ENCODE assay signal across 1 cellular context in the genomic region with DNA sequence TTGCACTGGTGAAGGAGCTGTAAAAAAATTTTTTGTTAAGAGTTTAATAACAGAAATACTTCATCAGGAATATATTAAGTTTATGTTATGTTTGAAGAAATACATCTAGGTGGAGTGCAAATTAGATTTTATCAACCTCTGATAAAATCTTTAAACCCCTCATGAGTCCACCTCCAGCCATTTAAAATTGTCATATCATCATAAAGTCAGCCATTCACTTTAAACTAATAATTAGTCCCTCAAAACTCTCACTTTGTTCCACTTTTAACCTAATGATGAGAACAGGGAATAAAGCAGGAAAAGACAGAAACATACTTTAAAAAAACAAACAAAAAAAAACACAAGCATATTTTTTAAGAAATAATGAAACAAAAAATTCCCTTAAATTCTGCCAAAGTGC.
TF ChIP-seq lines count a peak whose summit lies in the region.

No MANE protein-coding gene starts in this region.

TF ChIP-seq in SK-N-SH, 30 proteins besides CTCF, POLR2A, EP300 and RAD21:
- TF ChIP-seq TCF12 (IDR thresholded peaks at IDR 0.05) (no peak), FOXJ3 (CRISPR knock-in tag; IDR thresholded peaks at IDR 0.05) (no peak), SMC3 (IDR thresholded peaks at IDR 0.05; ENCODE audit: low read depth, low read length) (no peak), EZH2phosphoT487 (IDR thresholded peaks at IDR 0.05; ENCODE audit: borderline replicate concordance, low read depth) (no peak), GABPA (IDR thresholded peaks at IDR 0.05; ENCODE audit: low read depth) (no peak), CHD2 (IDR thresholded peaks at IDR 0.05; ENCODE audit: low read length, partially characterized antibody) (no peak), POLR2AphosphoS5 (IDR thresholded peaks at IDR 0.05; ENCODE audit: low read depth, low read length) (no peak), NFIC (IDR thresholded peaks at IDR 0.05; ENCODE audit: borderline replicate concordance) (no peak), JUND (IDR thresholded peaks at IDR 0.05) (no peak), RXRA (IDR thresholded peaks at IDR 0.05; ENCODE audit: borderline replicate concordance, low read depth) (no peak), NRF1 (IDR thresholded peaks at IDR 0.05; ENCODE audit: low read depth, low read length) (no peak), RCOR1 (IDR thresholded peaks at IDR 0.05; ENCODE audit: low read length) (no peak), GATA2 (CRISPR knock-in tag; IDR thresholded peaks at IDR 0.05) (no peak)
- TF ChIP-seq, protein P1, sequence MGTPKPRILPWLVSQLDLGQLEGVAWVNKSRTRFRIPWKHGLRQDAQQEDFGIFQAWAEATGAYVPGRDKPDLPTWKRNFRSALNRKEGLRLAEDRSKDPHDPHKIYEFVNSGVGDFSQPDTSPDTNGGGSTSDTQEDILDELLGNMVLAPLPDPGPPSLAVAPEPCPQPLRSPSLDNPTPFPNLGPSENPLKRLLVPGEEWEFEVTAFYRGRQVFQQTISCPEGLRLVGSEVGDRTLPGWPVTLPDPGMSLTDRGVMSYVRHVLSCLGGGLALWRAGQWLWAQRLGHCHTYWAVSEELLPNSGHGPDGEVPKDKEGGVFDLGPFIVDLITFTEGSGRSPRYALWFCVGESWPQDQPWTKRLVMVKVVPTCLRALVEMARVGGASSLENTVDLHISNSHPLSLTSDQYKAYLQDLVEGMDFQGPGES (IDR thresholded peaks at IDR 0.05; ENCODE audit: low read depth, low read length): no peak
- TF ChIP-seq, protein P2, sequence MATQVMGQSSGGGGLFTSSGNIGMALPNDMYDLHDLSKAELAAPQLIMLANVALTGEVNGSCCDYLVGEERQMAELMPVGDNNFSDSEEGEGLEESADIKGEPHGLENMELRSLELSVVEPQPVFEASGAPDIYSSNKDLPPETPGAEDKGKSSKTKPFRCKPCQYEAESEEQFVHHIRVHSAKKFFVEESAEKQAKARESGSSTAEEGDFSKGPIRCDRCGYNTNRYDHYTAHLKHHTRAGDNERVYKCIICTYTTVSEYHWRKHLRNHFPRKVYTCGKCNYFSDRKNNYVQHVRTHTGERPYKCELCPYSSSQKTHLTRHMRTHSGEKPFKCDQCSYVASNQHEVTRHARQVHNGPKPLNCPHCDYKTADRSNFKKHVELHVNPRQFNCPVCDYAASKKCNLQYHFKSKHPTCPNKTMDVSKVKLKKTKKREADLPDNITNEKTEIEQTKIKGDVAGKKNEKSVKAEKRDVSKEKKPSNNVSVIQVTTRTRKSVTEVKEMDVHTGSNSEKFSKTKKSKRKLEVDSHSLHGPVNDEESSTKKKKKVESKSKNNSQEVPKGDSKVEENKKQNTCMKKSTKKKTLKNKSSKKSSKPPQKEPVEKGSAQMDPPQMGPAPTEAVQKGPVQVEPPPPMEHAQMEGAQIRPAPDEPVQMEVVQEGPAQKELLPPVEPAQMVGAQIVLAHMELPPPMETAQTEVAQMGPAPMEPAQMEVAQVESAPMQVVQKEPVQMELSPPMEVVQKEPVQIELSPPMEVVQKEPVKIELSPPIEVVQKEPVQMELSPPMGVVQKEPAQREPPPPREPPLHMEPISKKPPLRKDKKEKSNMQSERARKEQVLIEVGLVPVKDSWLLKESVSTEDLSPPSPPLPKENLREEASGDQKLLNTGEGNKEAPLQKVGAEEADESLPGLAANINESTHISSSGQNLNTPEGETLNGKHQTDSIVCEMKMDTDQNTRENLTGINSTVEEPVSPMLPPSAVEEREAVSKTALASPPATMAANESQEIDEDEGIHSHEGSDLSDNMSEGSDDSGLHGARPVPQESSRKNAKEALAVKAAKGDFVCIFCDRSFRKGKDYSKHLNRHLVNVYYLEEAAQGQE (IDR thresholded peaks at IDR 0.05; ENCODE audit: low read depth, low read length): no peak
